ENCODE assay signal across 1 cellular context in genomic region chr14:34461334-34462131, GRCh38.
TF ChIP-seq lines count a peak whose summit lies in the region.

No MANE protein-coding gene starts in this region.

TF ChIP-seq in HEK293, 187 proteins besides CTCF, POLR2A, EP300 and RAD21 (continued from another document):
- TF ChIP-seq PRDM10 (tag by site-specific recombination; IDR thresholded peaks at IDR 0.05) (peak; percentile 92), IKZF3 (tag by site-specific recombination; IDR thresholded peaks at IDR 0.05) (0 out of 2 replicates have a peak, but pooled peaks have one; percentile 20), ZNF184 (tag by site-specific recombination; IDR thresholded peaks at IDR 0.05) (0 out of 2 replicates have a peak, but pooled peaks have one; percentile 11), OSR2 (tag by site-specific recombination; IDR thresholded peaks at IDR 0.05) (peak; percentile 30; the same call in 1 of the 2 replicates)
